23 cellular contexts compared by ENCODE assay signal in the genomic region with DNA sequence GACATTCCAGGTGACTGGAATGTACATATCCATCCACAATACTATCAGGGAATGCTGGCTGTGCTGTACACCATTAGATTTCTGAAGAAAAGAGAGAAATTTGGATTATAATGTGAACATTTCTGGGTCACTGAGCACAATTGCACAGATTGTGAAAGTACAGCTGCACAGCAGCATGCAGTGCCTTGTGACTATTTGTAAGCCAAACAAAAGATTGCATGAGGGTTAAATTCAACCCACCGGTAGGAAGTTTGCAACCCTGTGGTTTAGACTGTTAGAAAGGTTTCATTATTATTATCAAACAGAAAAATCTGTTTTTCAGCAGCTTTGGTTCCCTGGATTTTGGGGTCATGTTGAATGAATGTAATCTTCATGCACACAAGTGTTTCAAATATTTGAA. TPM values are rescaled to one million over a fixed set of nuclear protein-coding genes. Genes with fewer than 3 reads are reported as not detected.
DNase-seq lines count a peak whose midpoint lies in the region; ATAC-seq and TF ChIP-seq lines count a peak whose summit lies in the region.
"Had no signal": no experiment of that assay in that cellular context is flagged by ENCODE, and none has a peak within 500 bp of the region (broad histone marks: within the 10 kb centered on the region; RNA-seq: fewer than 3 reads in every experiment).

No MANE protein-coding gene starts in this region.

- H3K36me3 ChIP-seq in Karpas-422 (ENCODE audit: insufficient read depth, low read length) (no peaks in the 10 kb centered on the region), adipocyte (ENCODE audit: control insufficient read depth, insufficient read depth, low read length, severe bottlenecking) (no peaks in the 10 kb centered on the region)
- H3K36me3 ChIP-seq: SJCRH30 had no signal

- no peaks in the 10 kb centered on the region for H3K9me2 ChIP-seq in Karpas-422 (replicated peaks; ENCODE audit: insufficient read depth, low read length)

- peaks cover 42% of the 10 kb centered on the region for H3K36me3 Mint-ChIP-seq in activated CD8-positive, alpha-beta memory T cell treated with anti-CD3 and anti-CD28 coated beads, Interleukin-2, amount 10 ng/mL, durations not matched to agents 7 days and 5 days
- H3K36me3 Mint-ChIP-seq: CD14-positive monocyte, mesothelial cell of epicardium, type B pancreatic cell had no signal

- peaks cover 15% of the 10 kb centered on the region for H3K9me3 Mint-ChIP-seq in activated CD8-positive, alpha-beta memory T cell treated with anti-CD3 and anti-CD28 coated beads, Interleukin-2, amount 10 ng/mL, durations not matched to agents 7 days and 5 days (ENCODE audit: low read depth)

- H3K27me3 ChIP-seq in Karpas-422 (ENCODE audit: low read length): no peaks in the 10 kb centered on the region
- H3K27me3 ChIP-seq in adipocyte (replicated peaks; ENCODE audit: control insufficient read depth, insufficient read depth, low read length): no peaks in the 10 kb centered on the region
- H3K27me3 ChIP-seq in foreskin keratinocyte: no peaks in the 10 kb centered on the region
- H3K27me3 ChIP-seq: SJCRH30 had no signal

- no peak overlapping the region for H3K4me3 ChIP-seq in Karpas-422 (ENCODE audit: low read length)
- no peak overlapping the region for H3K4me3 ChIP-seq in adipocyte (ENCODE audit: low read length)
- H3K4me3 ChIP-seq in retinal pigment epithelial cell (ENCODE audit: low read length): no peak overlapping the region
- H3K4me3 ChIP-seq: SJCRH30 had no signal

- ATAC-seq in activated CD8-positive, alpha-beta memory T cell treated with anti-CD3 and anti-CD28 coated beads, Interleukin-2, amount 10 ng/mL, durations not matched to agents 7 days and 5 days: peak; percentile 87
- ATAC-seq in foreskin keratinocyte: no peak
- ATAC-seq in GM19023 (IDR thresholded peaks at IDR 0.05; ENCODE audit: unreplicated experiment): no peak
- ATAC-seq: activated CD4-positive, CD25-positive, alpha-beta regulatory T cell treated with anti-CD3 and anti-CD28 coated beads, Interleukin-2, amount 50 U/mL, for 24 hours; PC-3 had no signal

- H3K9ac ChIP-seq in Karpas-422 (ENCODE audit: low read length) (no peak overlapping the region), adipocyte (ENCODE audit: low read length) (no peak overlapping the region)

- DNase-seq in activated CD8-positive, alpha-beta memory T cell treated with anti-CD3 and anti-CD28 coated beads, Interleukin-2, amount 10 ng/mL, durations not matched to agents 7 days and 5 days: peak; percentile 50
- DNase-seq in activated CD8-positive, alpha-beta memory T cell treated with anti-CD3 and anti-CD28 coated beads, Interleukin-2, amount 50 U/mL, for 4 hours: no peak
- DNase-seq in Karpas-422: no peak
- DNase-seq in adipocyte (ENCODE audit: low read depth): peak; percentile 44
- DNase-seq in retinal pigment epithelial cell (ENCODE audit: low read depth): peak; percentile 71
- DNase-seq in foreskin keratinocyte: no peak
- no peak for DNase-seq in NCI-H2107 (lab: John Stamatoyannopoulos, UW)
- DNase-seq: anterior cingulate cortex, DMS 273 treated with DMSO at 0.1 percent for 48 hours, NCI-H1092, NCI-H524 treated with DMSO at 0.1 percent for 48 hours, PC-3, retina, SJCRH30, T1000 had no signal

- peak overlapping the region; percentile 68 for H3K27ac Mint-ChIP-seq in activated CD8-positive, alpha-beta memory T cell treated with anti-CD3 and anti-CD28 coated beads, Interleukin-2, amount 10 ng/mL, durations not matched to agents 7 days and 5 days
- H3K27ac Mint-ChIP-seq: CD14-positive monocyte; IgD-negative memory B cell; mesothelial cell of epicardium; stimulated activated naive CD8-positive, alpha-beta T cell treated with anti-CD3 and anti-CD28 coated beads, Interleukin-15, Interleukin-2, amounts not matched to agents 100 ng/mL and 50 ng/mL, for 24 hours; type B pancreatic cell had no signal

- CTCF ChIA-PET in activated CD8-positive, alpha-beta memory T cell treated with anti-CD3 and anti-CD28 coated beads, Interleukin-2, amount 10 ng/mL, durations not matched to agents 7 days and 5 days (lab: Charles Lee): interaction anchor here (1.7 kb wide), 1 partner anchor 72 kb away, joined by 6 read pairs; no protein-coding TSS in a partner anchor

- H3K27ac ChIP-seq in Karpas-422 (ENCODE audit: low read length) (peak overlapping the region; percentile 16; the same call in 1 of the 2 replicates), foreskin keratinocyte (no peak overlapping the region)
- H3K27ac ChIP-seq: SJCRH30 had no signal

- H3K79me2 ChIP-seq in Karpas-422 (ENCODE audit: low read length): no peaks in the 10 kb centered on the region

- H3K9me3 ChIP-seq in Karpas-422 (ENCODE audit: low read length) (0 out of 2 replicates have a peak, but pooled peaks cover 3% of the 10 kb centered on the region), adipocyte (ENCODE audit: control insufficient read depth, low read length) (peaks cover 16% of the 10 kb centered on the region)

- H4K20me1 ChIP-seq in Karpas-422 (ENCODE audit: insufficient read depth, low read depth, low read length): no peaks in the 10 kb centered on the region

- H2AFZ ChIP-seq in Karpas-422 (ENCODE audit: low read length): no peak overlapping the region

- peak overlapping the region; percentile 11 for H3K4me2 ChIP-seq in Karpas-422 (ENCODE audit: low read depth, low read length, poor library complexity, severe bottlenecking)

- TF ChIP-seq CTCF in retinal pigment epithelial cell (conservative IDR thresholded peaks at IDR 0.05; ENCODE audit: low read depth, low read length): no peak
- TF ChIP-seq CTCF in foreskin keratinocyte (conservative IDR thresholded peaks at IDR 0.05): no peak

- peaks cover 50% of the 10 kb centered on the region for H3K4me1 Mint-ChIP-seq in activated CD8-positive, alpha-beta memory T cell treated with anti-CD3 and anti-CD28 coated beads, Interleukin-2, amount 10 ng/mL, durations not matched to agents 7 days and 5 days
- H3K4me1 Mint-ChIP-seq: CD14-positive monocyte had no signal

- H3K4me1 ChIP-seq in Karpas-422 (ENCODE audit: low read length) (peaks cover 20% of the 10 kb centered on the region), adipocyte (ENCODE audit: control insufficient read depth, insufficient read depth, low read length) (peaks cover 36% of the 10 kb centered on the region), foreskin keratinocyte (no peaks in the 10 kb centered on the region)

- H3K27me3 Mint-ChIP-seq in activated CD8-positive, alpha-beta memory T cell treated with anti-CD3 and anti-CD28 coated beads, Interleukin-2, amount 10 ng/mL, durations not matched to agents 7 days and 5 days: no peaks in the 10 kb centered on the region
- H3K27me3 Mint-ChIP-seq: IgD-negative memory B cell, type B pancreatic cell had no signal

- H3K4me3 Mint-ChIP-seq in activated CD8-positive, alpha-beta memory T cell treated with anti-CD3 and anti-CD28 coated beads, Interleukin-2, amount 10 ng/mL, durations not matched to agents 7 days and 5 days: no peak overlapping the region
- H3K4me3 Mint-ChIP-seq: CD14-positive monocyte; mesothelial cell of epicardium; stimulated activated naive CD8-positive, alpha-beta T cell treated with anti-CD3 and anti-CD28 coated beads, Interleukin-15, Interleukin-2, amounts not matched to agents 100 ng/mL and 50 ng/mL, for 24 hours; type B pancreatic cell had no signal

RNA-seq across cellular contexts. Expression of a gene that starts 24.5 kb away (rescaled TPM):
- total RNA-seq in activated CD8-positive, alpha-beta memory T cell treated with anti-CD3 and anti-CD28 coated beads, Interleukin-2, amount 10 ng/mL, durations not matched to agents 7 days and 5 days: under 1 TPM; 0.21 to 0.58 TPM
- not detected in 2 replicates for total RNA-seq in Karpas-422 (2014; rRNA removed; shearing (Covaris generic); ENCODE audit: low replicate concordance)
- 1.3 TPM in 2 replicates for total RNA-seq in foreskin keratinocyte
- polyA plus RNA-seq in foreskin keratinocyte: 0.64 and 0.91 TPM in 2 replicates
- total RNA-seq: H4, PC-3 had no signal
- polyA plus RNA-seq: IgD-negative memory B cell had no signal

Comparison
In these comparisons a context has a peak if more than half of its experiments do, and no peak if none do; other contexts are left out.
1. DNase-seq: peak in activated CD8-positive, alpha-beta memory T cell treated with anti-CD3 and anti-CD28 coated beads, Interleukin-2, amount 10 ng/mL, durations not matched to agents 7 days and 5 days (single experiment), adipocyte (single experiment) and retinal pigment epithelial cell (single experiment); none in activated CD8-positive, alpha-beta memory T cell treated with anti-CD3 and anti-CD28 coated beads, Interleukin-2, amount 50 U/mL, for 4 hours (single experiment), Karpas-422 (single experiment), foreskin keratinocyte (0 of 2) and NCI-H2107 (single experiment).